26 cellular contexts compared by ENCODE assay signal in genomic region chr10:24678757-24679156, GRCh38.
"Had no signal": no experiment of that assay in that cellular context is flagged by ENCODE, and none has a peak within 500 bp of the region (broad histone marks: within the 10 kb centered on the region; RNA-seq: fewer than 3 reads in every experiment).

No MANE protein-coding gene starts in this region.

- H3K4me2 ChIP-seq: neural progenitor cell had no signal

- DNase-seq: natural killer cell; occipital lobe; ovary; posterior cingulate gyrus; psoas muscle; right cardiac atrium; right lobe of liver; sigmoid colon; small intestine; stimulated activated CD4-positive, alpha-beta T cell treated with anti-CD3 and anti-CD28 coated beads, Interleukin-15, amount 100 ng/mL, for 24 hours; stimulated activated CD4-positive, alpha-beta T cell treated with anti-CD3 and anti-CD28 coated beads, Interleukin-2, amount 100 ng/mL, for 24 hours; stimulated activated CD4-positive, alpha-beta T cell treated with anti-CD3 and anti-CD28 coated beads, Interleukin-2, amount 100 ng/mL, for 48 hours; stimulated activated CD4-positive, alpha-beta T cell treated with anti-CD3 and anti-CD28 coated beads, Interleukin-4, amount 100 ng/mL, for 24 hours; stimulated activated naive B cell treated with anti-CD40 and anti-IgM and Interleukin-4, amounts not matched to agents 10 μg/mL and 1 μg/mL and 100 μg/mL, for 72 hours; stimulated activated naive CD4-positive, alpha-beta T cell treated with Interleukin-2 at 50 U/mL for 16 hours; stomach; thyroid gland; trophoblast cell; upper lobe of left lung had no signal

- H3K27ac ChIP-seq: neural progenitor cell, ovary, parathyroid adenoma, psoas muscle, right lobe of liver, sigmoid colon, stomach, thoracic aorta, thyroid gland, tibial nerve, upper lobe of left lung, vagina had no signal

- ATAC-seq: natural killer cell; psoas muscle; right cardiac atrium; right lobe of liver; stimulated activated effector memory CD8-positive, alpha-beta T cell treated with anti-CD3 and anti-CD28 coated beads, Interleukin-12 subunit alpha, Interleukin-12 subunit beta, amount 100 ng/mL, for 72 hours; stimulated activated naive B cell treated with anti-CD40 and anti-IgM and Interleukin-4, amounts not matched to agents 10 μg/mL and 1 μg/mL and 100 μg/mL, for 72 hours had no signal

- FAIRE-seq: small intestine, urothelium cell line had no signal

- H3K4me1 ChIP-seq: neural progenitor cell had no signal

- H3K9ac ChIP-seq: neural progenitor cell, parathyroid adenoma had no signal

- H3K36me3 ChIP-seq: neural progenitor cell, ovary, right lobe of liver, sigmoid colon, stomach, thoracic aorta, thyroid gland, tibial nerve, vagina had no signal

- H3K9me3 ChIP-seq: ovary, psoas muscle, right lobe of liver, sigmoid colon, stomach, thoracic aorta, thyroid gland, upper lobe of left lung, vagina had no signal

- H3K27me3 ChIP-seq: neural progenitor cell, ovary, right lobe of liver, sigmoid colon, stomach, thyroid gland, tibial nerve, upper lobe of left lung, vagina had no signal

- H2AFZ ChIP-seq: neural progenitor cell, parathyroid adenoma had no signal

- H3K4me3 ChIP-seq: neural progenitor cell, ovary, psoas muscle, right lobe of liver, sigmoid colon, stomach, thoracic aorta, thyroid gland, tibial nerve, upper lobe of left lung, vagina had no signal
